In the genomic region with DNA sequence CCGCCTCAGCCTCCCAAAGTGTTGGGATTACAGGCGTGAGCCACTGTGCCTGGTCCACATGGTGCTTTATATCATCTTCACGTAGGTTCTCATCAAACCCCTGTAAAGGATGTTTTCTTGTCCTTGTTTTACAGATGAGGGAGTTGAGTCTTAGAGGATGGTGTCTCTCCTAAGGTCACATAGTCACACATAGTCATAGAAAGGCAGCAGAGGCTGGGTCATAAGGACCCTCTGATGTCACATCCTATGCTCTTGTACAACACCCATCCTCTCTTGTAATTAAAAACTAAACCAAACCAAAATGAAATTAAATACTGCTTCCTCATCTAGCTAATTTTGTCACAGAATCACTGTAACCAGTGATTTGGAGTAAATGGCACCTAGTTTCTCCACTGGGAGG, we compare ENCODE assay signal across 1 cellular context.
TF ChIP-seq lines count a peak whose summit lies in the region.

No MANE protein-coding gene starts in this region.

TF ChIP-seq in K562, 482 proteins besides CTCF, POLR2A, EP300 and RAD21:
- TF ChIP-seq, protein P1, sequence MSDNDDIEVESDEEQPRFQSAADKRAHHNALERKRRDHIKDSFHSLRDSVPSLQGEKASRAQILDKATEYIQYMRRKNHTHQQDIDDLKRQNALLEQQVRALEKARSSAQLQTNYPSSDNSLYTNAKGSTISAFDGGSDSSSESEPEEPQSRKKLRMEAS (CRISPR knock-in tag; IDR thresholded peaks at IDR 0.05), result no peak
- TF ChIP-seq, protein P2, sequence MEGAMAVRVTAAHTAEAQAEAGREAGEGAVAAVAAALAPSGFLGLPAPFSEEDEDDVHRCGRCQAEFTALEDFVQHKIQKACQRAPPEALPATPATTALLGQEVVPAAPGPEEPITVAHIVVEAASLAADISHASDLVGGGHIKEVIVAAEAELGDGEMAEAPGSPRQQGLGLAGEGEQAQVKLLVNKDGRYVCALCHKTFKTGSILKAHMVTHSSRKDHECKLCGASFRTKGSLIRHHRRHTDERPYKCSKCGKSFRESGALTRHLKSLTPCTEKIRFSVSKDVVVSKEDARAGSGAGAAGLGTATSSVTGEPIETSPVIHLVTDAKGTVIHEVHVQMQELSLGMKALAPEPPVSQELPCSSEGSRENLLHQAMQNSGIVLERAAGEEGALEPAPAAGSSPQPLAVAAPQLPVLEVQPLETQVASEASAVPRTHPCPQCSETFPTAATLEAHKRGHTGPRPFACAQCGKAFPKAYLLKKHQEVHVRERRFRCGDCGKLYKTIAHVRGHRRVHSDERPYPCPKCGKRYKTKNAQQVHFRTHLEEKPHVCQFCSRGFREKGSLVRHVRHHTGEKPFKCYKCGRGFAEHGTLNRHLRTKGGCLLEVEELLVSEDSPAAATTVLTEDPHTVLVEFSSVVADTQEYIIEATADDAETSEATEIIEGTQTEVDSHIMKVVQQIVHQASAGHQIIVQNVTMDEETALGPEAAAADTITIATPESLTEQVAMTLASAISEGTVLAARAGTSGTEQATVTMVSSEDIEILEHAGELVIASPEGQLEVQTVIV (CRISPR knock-in tag; IDR thresholded peaks at IDR 0.05; ENCODE audit: borderline replicate concordance), result no peak
